Comparison of ENCODE assay signal across 24 cellular contexts in the genomic region with DNA sequence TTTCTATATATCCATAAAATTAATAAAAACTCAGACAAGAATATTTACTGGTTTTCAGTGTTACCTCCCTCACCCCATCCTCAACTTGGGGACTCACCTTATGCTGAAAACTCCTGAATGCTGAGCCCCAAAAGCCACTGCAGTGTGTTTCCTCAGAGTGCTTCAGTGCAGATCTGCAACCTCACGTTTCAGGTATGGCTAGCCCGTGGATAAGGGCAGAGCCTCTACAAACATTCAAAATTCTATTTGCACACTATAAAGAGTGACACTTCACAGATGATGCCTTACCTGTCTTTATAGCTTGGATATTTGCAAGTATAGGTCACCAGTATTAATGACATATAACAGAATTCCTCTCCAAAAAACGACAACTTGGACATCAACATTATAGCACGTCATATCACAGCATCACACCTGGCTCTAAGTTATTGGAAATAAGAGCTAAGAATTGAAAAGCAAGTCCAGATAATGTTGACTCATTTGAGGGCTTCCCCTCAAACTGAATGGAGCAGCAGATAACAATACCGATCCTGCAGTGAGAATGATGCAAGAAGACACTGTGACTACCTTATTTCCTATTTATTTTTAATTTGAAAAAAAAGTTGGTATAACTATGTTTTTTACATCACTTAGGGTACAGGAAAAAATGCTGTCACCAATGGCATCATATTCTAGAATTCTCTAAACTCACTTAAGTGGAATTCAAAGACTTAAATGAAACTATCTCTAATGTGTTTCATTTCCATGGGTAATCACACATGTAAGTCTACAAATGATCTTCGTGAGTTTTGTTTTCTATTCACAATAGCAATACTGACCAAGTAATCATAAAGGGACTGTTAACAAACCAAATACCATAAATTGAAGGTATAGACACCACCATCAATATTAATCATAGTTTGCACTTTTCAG. TPM values are rescaled to one million over a fixed set of nuclear protein-coding genes. Genes with fewer than 3 reads are reported as not detected.
DNase-seq lines count a peak whose midpoint lies in the region; ATAC-seq, FAIRE-seq and TF ChIP-seq lines count a peak whose summit lies in the region.
"Had no signal": no experiment of that assay in that cellular context is flagged by ENCODE, and none has a peak within 500 bp of the region (broad histone marks: within the 10 kb centered on the region; RNA-seq: fewer than 3 reads in every experiment).

No MANE protein-coding gene starts in this region.

- BruUV-seq in GM12878 (replicated peaks; lab: Mats Ljungman, UMichigan) = no TSS peak

- H3K9me3 ChIP-seq in GM12878 (replicated peaks; ENCODE audit: control insufficient read depth, insufficient read depth, low read length) (no peaks in the 10 kb centered on the region), gastroesophageal sphincter (no peaks in the 10 kb centered on the region)
- H3K9me3 ChIP-seq: ovary, right atrium auricular region, testis had no signal

- no peak for TF ChIP-seq RAD21 in GM12878 (IDR thresholded peaks at IDR 0.05; ENCODE audit: insufficient read depth, low read depth, low read length)

- TF ChIP-seq CTCF in GM12878 (IDR thresholded peaks at IDR 0.05 in 2 of 3, conservative IDR thresholded peaks at IDR 0.05 in 1 of 3; ENCODE audit: control insufficient read depth in 2 of 3, extremely low read depth in 1 of 3, insufficient read depth in 1 of 3, low read depth in 3 of 3, low read length in 3 of 3) (no peak), gastroesophageal sphincter (IDR thresholded peaks at IDR 0.05) (no peak)

- no peak for TF ChIP-seq EP300 in GM12878 (IDR thresholded peaks at IDR 0.05; ENCODE audit: borderline replicate concordance in 1 of 2, control insufficient read depth in 1 of 2, low read depth in 2 of 2, low read length in 2 of 2)
- TF ChIP-seq EP300 in gastroesophageal sphincter (IDR thresholded peaks at IDR 0.05) = no peak

- H3K27me3 ChIP-seq in GM12878 (replicated peaks in 1 of 2; ENCODE audit: control insufficient read depth in 2 of 2, insufficient read depth in 2 of 2, low read length in 1 of 2) = no peaks in the 10 kb centered on the region
- no peaks in the 10 kb centered on the region for H3K27me3 ChIP-seq in gastroesophageal sphincter
- H3K27me3 ChIP-seq: ovary, right atrium auricular region, testis had no signal

- H3K4me2 ChIP-seq in GM12878 (ENCODE audit: control insufficient read depth, insufficient read depth) = no peak overlapping the region

- peak overlapping the region; percentile 72 to 80 for H3K4me3 Mint-ChIP-seq in activated T-cell treated with anti-CD3 and anti-CD28 coated beads, Interleukin-2, amount 50 U/mL, for 72 hours
- H3K4me3 Mint-ChIP-seq in T-helper 2 cell treated with Interferon-gamma antibody and Interleukin-4, amounts not matched to agents 5 μg/mL and 100 μg/mL, for 36 hours = peak overlapping the region; percentile 53
- peak overlapping the region; percentile 77 for H3K4me3 Mint-ChIP-seq in stimulated activated naive CD8-positive, alpha-beta T cell treated with anti-CD3 and anti-CD28 coated beads, Interleukin-15, Interleukin-2, amounts not matched to agents 100 ng/mL and 50 ng/mL, for 24 hours
- H3K4me3 Mint-ChIP-seq: naive B cell had no signal

- peaks cover 17 to 51% of the 10 kb centered on the region in 2 donors for H3K36me3 Mint-ChIP-seq in activated T-cell treated with anti-CD3 and anti-CD28 coated beads, Interleukin-2, amount 50 U/mL, for 72 hours (ENCODE audit: insufficient read depth in 2 of 2)
- peaks cover 43% of the 10 kb centered on the region for H3K36me3 Mint-ChIP-seq in T-helper 2 cell treated with Interferon-gamma antibody and Interleukin-4, amounts not matched to agents 5 μg/mL and 100 μg/mL, for 36 hours (ENCODE audit: low read depth)
- H3K36me3 Mint-ChIP-seq in stimulated activated naive CD8-positive, alpha-beta T cell treated with anti-CD3 and anti-CD28 coated beads, Interleukin-15, Interleukin-2, amounts not matched to agents 100 ng/mL and 50 ng/mL, for 24 hours (ENCODE audit: low read depth) = peaks cover 80% of the 10 kb centered on the region

- H3K9me3 Mint-ChIP-seq in activated T-cell treated with anti-CD3 and anti-CD28 coated beads, Interleukin-2, amount 50 U/mL, for 72 hours = peaks cover 0 to 2% of the 10 kb centered on the region in 2 donors
- no peaks in the 10 kb centered on the region for H3K9me3 Mint-ChIP-seq in T-helper 2 cell treated with Interferon-gamma antibody and Interleukin-4, amounts not matched to agents 5 μg/mL and 100 μg/mL, for 36 hours
- no peaks in the 10 kb centered on the region for H3K9me3 Mint-ChIP-seq in stimulated activated naive CD8-positive, alpha-beta T cell treated with anti-CD3 and anti-CD28 coated beads, Interleukin-15, Interleukin-2, amounts not matched to agents 100 ng/mL and 50 ng/mL, for 24 hours
- H3K9me3 Mint-ChIP-seq: naive B cell had no signal

- intact Hi-C loops in GM12878 (cut with micrococcal nuclease; ENCODE audit: unreplicated experiment) = no loop called here

- H3K27ac ChIP-seq in GM12878 (ENCODE audit: control insufficient read depth, insufficient read depth) (no peak overlapping the region), gastroesophageal sphincter (no peak overlapping the region)
- H3K27ac ChIP-seq: C4-2B, ovary, right atrium auricular region, testis, VCaP had no signal

- WGBS in GM12878 (ENCODE audit: insufficient coverage, insufficient replicate concordance, low lambda C conversion rate, missing lambda C conversion rate) = 100% methylated on average over 6 of the region's 6 CpGs
- 85 to 93% methylated on average over 5 of the region's 6 CpGs for WGBS in gastroesophageal sphincter (ENCODE audit: low coverage in 1 of 2), 2 donors

- no peak overlapping the region for H2AFZ ChIP-seq in GM12878 (ENCODE audit: control insufficient read depth, low read depth, low read length)

- H3K4me1 Mint-ChIP-seq in activated T-cell treated with anti-CD3 and anti-CD28 coated beads, Interleukin-2, amount 50 U/mL, for 72 hours (ENCODE audit: low read depth) = peaks cover 84% of the 10 kb centered on the region
- H3K4me1 Mint-ChIP-seq in T-helper 2 cell treated with Interferon-gamma antibody and Interleukin-4, amounts not matched to agents 5 μg/mL and 100 μg/mL, for 36 hours (ENCODE audit: low read depth) = peaks cover 56% of the 10 kb centered on the region
- peaks cover 75% of the 10 kb centered on the region for H3K4me1 Mint-ChIP-seq in stimulated activated naive CD8-positive, alpha-beta T cell treated with anti-CD3 and anti-CD28 coated beads, Interleukin-15, Interleukin-2, amounts not matched to agents 100 ng/mL and 50 ng/mL, for 24 hours (ENCODE audit: low read depth)

- TF ChIP-seq POLR2A in GM12878 (IDR thresholded peaks at IDR 0.05; ENCODE audit: low read depth, low read length) (no peak), gastroesophageal sphincter (IDR thresholded peaks at IDR 0.05) (no peak)

- ATAC-seq in activated T-cell treated with anti-CD3 and anti-CD28 coated beads, Interleukin-2, amount 50 U/mL, for 72 hours (replicated peaks in 1 of 2) = peak; percentile 82 to 83
- ATAC-seq in GM12878 = peak; percentile 60; the same call in 2 of the 3 replicates
- ATAC-seq in GM21619 (IDR thresholded peaks at IDR 0.05; ENCODE audit: unreplicated experiment) = no peak
- ATAC-seq in gastroesophageal sphincter = no peak
- ATAC-seq: esophagus mucosa had no signal

- no peaks in the 10 kb centered on the region for H3K27me3 Mint-ChIP-seq in activated T-cell treated with anti-CD3 and anti-CD28 coated beads, Interleukin-2, amount 50 U/mL, for 72 hours (ENCODE audit: low read depth)
- H3K27me3 Mint-ChIP-seq in T-helper 2 cell treated with Interferon-gamma antibody and Interleukin-4, amounts not matched to agents 5 μg/mL and 100 μg/mL, for 36 hours (ENCODE audit: low read depth) = no peaks in the 10 kb centered on the region
- no peaks in the 10 kb centered on the region for H3K27me3 Mint-ChIP-seq in stimulated activated naive CD8-positive, alpha-beta T cell treated with anti-CD3 and anti-CD28 coated beads, Interleukin-15, Interleukin-2, amounts not matched to agents 100 ng/mL and 50 ng/mL, for 24 hours
- H3K27me3 Mint-ChIP-seq: naive B cell had no signal

- POLR2A ChIA-PET in GM12878 (lab: Charles Lee) = no interaction called here

- no peaks in the 10 kb centered on the region for H3K79me2 ChIP-seq in GM12878 (ENCODE audit: control insufficient read depth, insufficient read depth, low read length)

- H3K27ac Mint-ChIP-seq in activated T-cell treated with anti-CD3 and anti-CD28 coated beads, Interleukin-2, amount 50 U/mL, for 72 hours = peak overlapping the region; percentile 94
- peak overlapping the region; percentile 26 for H3K27ac Mint-ChIP-seq in T-helper 2 cell treated with Interferon-gamma antibody and Interleukin-4, amounts not matched to agents 5 μg/mL and 100 μg/mL, for 36 hours
- H3K27ac Mint-ChIP-seq in stimulated activated naive CD8-positive, alpha-beta T cell treated with anti-CD3 and anti-CD28 coated beads, Interleukin-15, Interleukin-2, amounts not matched to agents 100 ng/mL and 50 ng/mL, for 24 hours = peak overlapping the region; percentile 93

- in situ Hi-C loops in GM12878 (cut with MboI) = no loop called here

- H3K9ac ChIP-seq in GM12878 (ENCODE audit: control insufficient read depth, insufficient read depth, low read length) = no peak overlapping the region

- H3K36me3 ChIP-seq in GM12878 (ENCODE audit: control insufficient read depth in 2 of 2, insufficient read depth in 2 of 2, low read length in 1 of 2) (no peaks in the 10 kb centered on the region), gastroesophageal sphincter (peaks cover 0 to 16% of the 10 kb centered on the region in 2 donors)
- H3K36me3 ChIP-seq: ovary, right atrium auricular region had no signal

- CTCF ChIA-PET in GM12878 (lab: Yijun Ruan, JAX) = interaction anchor here (0.7 to 2.2 kb wide), 4 partner anchors 9 to 136 kb away, joined by 3 to 5 read pairs (median 4); no protein-coding TSS in a partner anchor

- H4K20me1 ChIP-seq in GM12878 (ENCODE audit: control insufficient read depth, insufficient read depth) = no peaks in the 10 kb centered on the region

- no peak overlapping the region for H3K4me3 ChIP-seq in GM12878
- H3K4me3 ChIP-seq in gastroesophageal sphincter = no peak overlapping the region
- H3K4me3 ChIP-seq: ovary, right atrium auricular region, testis had no signal

- SMC1A ChIA-PET in GM12878 (lab: Charles Lee; ENCODE audit: uncharacterized antibody, unreplicated experiment) = interaction anchor here (1.0 to 1.9 kb wide), 6 partner anchors 9 to 50 kb away, joined by 3 to 9 read pairs (median 4); no protein-coding TSS in a partner anchor

- RAD21 ChIA-PET in GM12878 (lab: Charles Lee; ENCODE audit: unreplicated experiment) = no interaction called here

- no peak for FAIRE-seq in GM12878 (lab: Jason Lieb, UNC)
- FAIRE-seq: D721Med, GM18507 had no signal

- peak in 1 of 2 donors; percentile 35 for DNase-seq in activated T-cell treated with anti-CD3 and anti-CD28 coated beads, Interleukin-2, amount 50 U/mL, for 72 hours
- no peak for DNase-seq in activated T-cell treated with anti-CD3 and anti-CD28 coated beads, Interleukin-2, amount 50 U/mL, for 48 hours
- no peak for DNase-seq in T-helper 2 cell treated with Interferon-gamma antibody and Interleukin-4, amounts not matched to agents 5 μg/mL and 100 μg/mL, for 36 hours (ENCODE audit: low spot score)
- DNase-seq in GM12878 (ENCODE audit: low read depth, low spot score) = no peak
- DNase-seq in NCI-H1694 treated with DMSO at 0.1 percent for 48 hours (lab: John Stamatoyannopoulos, UW) = no peak
- DNase-seq: IMR-90, kidney glomerular epithelial cell, MM.1S, naive B cell, NCI-H187, NCI-H2227 treated with DMSO at 0.1 percent for 48 hours, NCI-H82, ovary, Right ventricle myocardium superior, testis had no signal

- H3K4me1 ChIP-seq in GM12878 (ENCODE audit: control insufficient read depth, insufficient read depth, low read length) (no peaks in the 10 kb centered on the region), gastroesophageal sphincter (no peaks in the 10 kb centered on the region)
- H3K4me1 ChIP-seq: right atrium auricular region, testis had no signal

RNA-seq across cellular contexts. Expression of gene RSL24D1, which starts 40.7 kb away (rescaled TPM):
- total RNA-seq in activated T-cell treated with anti-CD3 and anti-CD28 coated beads, Interleukin-2, amount 50 U/mL, for 72 hours = 100 to 1,000 TPM; 181 to 207 TPM
- total RNA-seq in GM12878 (2013; cell fraction: nucleolus; rRNA removed) = 43.7 and 44.6 TPM in 2 replicates
- 94.9 and 127 TPM in 2 replicates for total RNA-seq in GM12878 (2014; rRNA removed)
- total RNA-seq in GM12878 (2014; rRNA removed; fragmentation: Illumina TruSeq; extraction: Trizol) = 133 and 134 TPM in 2 replicates
- total RNA-seq in GM12878 (2021) = 97.4 and 101 TPM in 2 replicates
- 54.2 TPM for polyA plus RNA-seq in GM12878 (2011; ENCODE audit: low read depth)
- 146 and 264 TPM in 2 replicates for polyA plus RNA-seq in GM12878 (2011; rRNA removed)
- 29.2 and 33.1 TPM in 2 replicates for polyA plus RNA-seq in GM12878 (2011; cell fraction: cytosol; rRNA removed)
- 27.3 and 34.9 TPM in 2 replicates for polyA plus RNA-seq in GM12878 (2011; cell fraction: nucleus; rRNA removed)
- polyA plus RNA-seq in GM12878 (2012) = 124 and 129 TPM in 2 replicates
- polyA plus RNA-seq in GM12878 (2014; fragmentation: Illumina TruSeq; extraction: Trizol) = 107 and 131 TPM in 2 replicates
- polyA plus RNA-seq in GM12878 (2014; fragmentation: Nextera tagmentation; extraction: Ambion mirVana) = 100 to 1,000 TPM; 198 to 249 TPM
- 81.4 and 95.0 TPM in 2 replicates for polyA plus RNA-seq in GM12878 (2014; rRNA removed)
- 100 to 1,000 TPM; 115 to 126 TPM for polyA plus RNA-seq in GM12878 (2016; fragmentation: Nextera tagmentation; extraction: Ambion mirVana)
- polyA minus RNA-seq in GM12878 (2011; rRNA and poly(A)+ RNA removed) = 22.1 and 37.0 TPM in 2 replicates
- 14.4 and 21.5 TPM in 2 replicates for polyA minus RNA-seq in GM12878 (2011; cell fraction: cytosol; rRNA and poly(A)+ RNA removed)
- polyA minus RNA-seq in GM12878 (2011; cell fraction: nucleus; rRNA and poly(A)+ RNA removed) = 29.5 and 40.5 TPM in 2 replicates
- total RNA-seq in gastroesophageal sphincter = 100 to 1,000 TPM in 1 of 4 donors, 10 to 100 TPM in 3; 50.1 to 103 (median 83.9) TPM

RNA-seq across cellular contexts. Expression of gene RAB27A, which starts 52.1 kb away (rescaled TPM):
- 100 to 1,000 TPM; 203 to 205 TPM for total RNA-seq in activated T-cell treated with anti-CD3 and anti-CD28 coated beads, Interleukin-2, amount 50 U/mL, for 72 hours
- 104 and 107 TPM in 2 replicates for total RNA-seq in GM12878 (2013; cell fraction: nucleolus; rRNA removed)
- total RNA-seq in GM12878 (2014; rRNA removed) = 13.3 and 15.4 TPM in 2 replicates
- 27.6 and 30.8 TPM in 2 replicates for total RNA-seq in GM12878 (2014; rRNA removed; fragmentation: Illumina TruSeq; extraction: Trizol)
- 52.2 and 53.2 TPM in 2 replicates for total RNA-seq in GM12878 (2021)
- polyA plus RNA-seq in GM12878 (2011; ENCODE audit: low read depth) = 14.9 TPM
- polyA plus RNA-seq in GM12878 (2011; rRNA removed) = 139 and 184 TPM in 2 replicates
- polyA plus RNA-seq in GM12878 (2011; cell fraction: cytosol; rRNA removed) = 55.6 and 70.9 TPM in 2 replicates
- 35.5 and 42.4 TPM in 2 replicates for polyA plus RNA-seq in GM12878 (2011; cell fraction: nucleus; rRNA removed)
- 17.4 and 27.6 TPM in 2 replicates for polyA plus RNA-seq in GM12878 (2012)
- 65.4 and 85.6 TPM in 2 replicates for polyA plus RNA-seq in GM12878 (2014; fragmentation: Illumina TruSeq; extraction: Trizol)
- polyA plus RNA-seq in GM12878 (2014; fragmentation: Nextera tagmentation; extraction: Ambion mirVana) = 10 to 100 TPM; 24.6 to 36.5 TPM
- polyA plus RNA-seq in GM12878 (2014; rRNA removed) = 44.3 and 50.6 TPM in 2 replicates
- polyA plus RNA-seq in GM12878 (2016; fragmentation: Nextera tagmentation; extraction: Ambion mirVana) = 10 to 100 TPM; 32.0 to 33.9 TPM
- 38.7 and 48.9 TPM in 2 replicates for polyA minus RNA-seq in GM12878 (2011; rRNA and poly(A)+ RNA removed)
- polyA minus RNA-seq in GM12878 (2011; cell fraction: cytosol; rRNA and poly(A)+ RNA removed) = 20.4 and 23.8 TPM in 2 replicates
- polyA minus RNA-seq in GM12878 (2011; cell fraction: nucleus; rRNA and poly(A)+ RNA removed) = 14.3 and 20.1 TPM in 2 replicates
- total RNA-seq in gastroesophageal sphincter = 10 to 100 TPM; 16.9 to 29.7 (median 21.4) TPM

Comparison
In these comparisons a context has a peak if more than half of its experiments do, and no peak if none do; other contexts are left out.
1. ATAC-seq: peak in activated T-cell treated with anti-CD3 and anti-CD28 coated beads, Interleukin-2, amount 50 U/mL, for 72 hours (2 of 2) and GM12878 (single experiment); none in GM21619 (single experiment) and gastroesophageal sphincter (single experiment).
2. H3K27ac Mint-ChIP-seq: peak in every context shown above with its lines; median percentile 94 in activated T-cell treated with anti-CD3 and anti-CD28 coated beads, Interleukin-2, amount 50 U/mL, for 72 hours; 93 in stimulated activated naive CD8-positive, alpha-beta T cell treated with anti-CD3 and anti-CD28 coated beads, Interleukin-15, Interleukin-2, amounts not matched to agents 100 ng/mL and 50 ng/mL, for 24 hours; 26 in T-helper 2 cell treated with Interferon-gamma antibody and Interleukin-4, amounts not matched to agents 5 μg/mL and 100 μg/mL, for 36 hours.
3. Peak in every context shown above with its lines, with median percentiles within 50 percentile points of each other: H3K4me3 Mint-ChIP-seq.